Comparison of ENCODE assay signal across 8 cellular contexts in genomic region chr16:30921748-30922419, GRCh38. TPM values are rescaled to one million over a fixed set of nuclear protein-coding genes. Genes with fewer than 3 reads are reported as not detected.
DNase-seq lines count a peak whose midpoint lies in the region; ATAC-seq, FAIRE-seq and TF ChIP-seq lines count a peak whose summit lies in the region.

No MANE protein-coding gene starts in this region.

- H3K36me3 Mint-ChIP-seq in endodermal cell (ENCODE audit: low read depth), result peaks cover 7% of the 10 kb centered on the region

- peak overlapping the region; percentile 92 for H3K4me3 Mint-ChIP-seq in endodermal cell

- ATAC-seq in GM19397 (IDR thresholded peaks at IDR 0.05; ENCODE audit: unreplicated experiment), result no peak

- H3K4me1 ChIP-seq in ES-I3 (ENCODE audit: insufficient read depth, low read length) (no peaks in the 10 kb centered on the region; the same call in 1 of the 2 replicates), endodermal cell (ENCODE audit: control insufficient read depth, insufficient read depth, low read length) (no peaks in the 10 kb centered on the region), mesodermal cell (ENCODE audit: control insufficient read depth, insufficient read depth, low read length, poor library complexity, severe bottlenecking) (peaks cover 11% of the 10 kb centered on the region)

- peak; percentile 96 for TF ChIP-seq CTCF in endodermal cell (conservative IDR thresholded peaks at IDR 0.05)

- H3K9me3 ChIP-seq in ES-I3 (ENCODE audit: control insufficient read depth, insufficient read depth, low read length) (no peaks in the 10 kb centered on the region), endodermal cell (ENCODE audit: control insufficient read depth, low read length) (no peaks in the 10 kb centered on the region), mesodermal cell (ENCODE audit: control insufficient read depth, low read length) (no peaks in the 10 kb centered on the region)

- peak overlapping the region; percentile 100 for H3K27ac Mint-ChIP-seq in endodermal cell

- H3K36me3 ChIP-seq in ES-I3 (ENCODE audit: insufficient read depth, low read length) (no peaks in the 10 kb centered on the region), endodermal cell (ENCODE audit: control insufficient read depth, insufficient read depth, low read length) (peaks cover 4% of the 10 kb centered on the region), mesodermal cell (ENCODE audit: control insufficient read depth, insufficient read depth, low read length) (peaks cover 14% of the 10 kb centered on the region)

- H3K4me1 Mint-ChIP-seq in endodermal cell, result peaks cover 15% of the 10 kb centered on the region

- WGBS in endodermal cell (ENCODE audit: insufficient coverage in 1 of 2, insufficient read length in 1 of 2), 2 experiments, result 0 to 1% methylated on average over 30 to 37 of the region's 37 CpGs
- WGBS in mesodermal cell (ENCODE audit: insufficient coverage in 2 of 2), 2 experiments, result 0 to 1% methylated on average over 30 to 35 of the region's 37 CpGs

- DNase-seq in HTR-8/SVneo (ENCODE audit: insufficient read length, low spot score) (peak; percentile 80), NOMO-1 (lab: John Stamatoyannopoulos, UW; ENCODE audit: unreplicated experiment in 2 of 2) (peak; percentile 82 to 83), endodermal cell (peak; percentile 99)
- peak; percentile 69 for DNase-seq in activated CD8-positive, alpha-beta memory T cell treated with anti-CD3 and anti-CD28 coated beads, Interleukin-2, amount 50 U/mL, for 24 hours (ENCODE audit: extremely low read depth)
- DNase-seq in stimulated activated CD8-positive, alpha-beta memory T cell treated with anti-CD3 and anti-CD28 coated beads, Interleukin-12 subunit alpha, Interleukin-12 subunit beta, amount 100 ng/mL, for 4 hours (ENCODE audit: low read depth), result peak; percentile 72

- peak overlapping the region; percentile 85 for H3K9ac ChIP-seq in ES-I3 (ENCODE audit: low read depth, low read length)
- peak overlapping the region; percentile 97 for H3K9ac ChIP-seq in endodermal cell (ENCODE audit: extremely low read depth, low read length, poor library complexity, severe bottlenecking)

- no peaks in the 10 kb centered on the region for H3K9me3 Mint-ChIP-seq in endodermal cell

- H3K27ac ChIP-seq in endodermal cell (ENCODE audit: low read depth, low read length) (peak overlapping the region; percentile 92), mesodermal cell (ENCODE audit: low read depth, low read length, severe bottlenecking) (peak overlapping the region; percentile 99)

- no peaks in the 10 kb centered on the region for H3K27me3 Mint-ChIP-seq in endodermal cell (ENCODE audit: insufficient read depth)

- H3K4me3 ChIP-seq in endodermal cell (ENCODE audit: low read length) (peak overlapping the region; percentile 93), mesodermal cell (ENCODE audit: extremely low read depth, insufficient read depth, low read length, poor library complexity, severe bottlenecking) (peak overlapping the region; percentile 80)

- no peaks in the 10 kb centered on the region for H3K27me3 ChIP-seq in endodermal cell (ENCODE audit: control insufficient read depth, insufficient read depth, low read length, poor library complexity, severe bottlenecking)

- peak; percentile 93 for FAIRE-seq in HTR-8/SVneo (lab: Jason Lieb, UNC)

RNA-seq across cellular contexts. Expression of gene FBXL19, which starts 1.5 kb away (rescaled TPM):
- total RNA-seq in endodermal cell, result 10 to 100 TPM; 74.0 to 84.3 TPM
- polyA plus RNA-seq in endodermal cell (2013, experiment 1 of 2), result 49.4 TPM
- polyA plus RNA-seq in endodermal cell (2013, experiment 2 of 2), result 46.5 TPM
- 46.4 TPM for polyA plus RNA-seq in mesodermal cell (2013, experiment 1 of 2)
- polyA plus RNA-seq in mesodermal cell (2013, experiment 2 of 2), result 39.9 TPM

RNA-seq across cellular contexts. Expression of gene CTF1, which starts 25.5 kb away (rescaled TPM):
- total RNA-seq in endodermal cell, result 1 to 10 TPM; 3.1 to 3.3 TPM
- polyA plus RNA-seq in endodermal cell (2013, experiment 1 of 2), result 3.8 TPM
- 2.8 TPM for polyA plus RNA-seq in endodermal cell (2013, experiment 2 of 2)
- polyA plus RNA-seq in mesodermal cell (2013, experiment 1 of 2), result 5.8 TPM
- 5.4 TPM for polyA plus RNA-seq in mesodermal cell (2013, experiment 2 of 2)

RNA-seq across cellular contexts. Expression of gene ORAI3, which starts 27.0 kb away (rescaled TPM):
- 10 to 100 TPM; 16.9 to 17.7 TPM for total RNA-seq in endodermal cell
- 9.2 TPM for polyA plus RNA-seq in endodermal cell (2013, experiment 1 of 2)
- polyA plus RNA-seq in endodermal cell (2013, experiment 2 of 2), result 10.4 TPM
- 32.5 TPM for polyA plus RNA-seq in mesodermal cell (2013, experiment 1 of 2)
- 27.7 TPM for polyA plus RNA-seq in mesodermal cell (2013, experiment 2 of 2)

RNA-seq across cellular contexts. Expression of gene BCL7C, which starts 28.0 kb away (rescaled TPM):
- total RNA-seq in endodermal cell, result 10 to 100 TPM; 64.7 to 67.6 TPM
- 39.4 TPM for polyA plus RNA-seq in endodermal cell (2013, experiment 1 of 2)
- 41.9 TPM for polyA plus RNA-seq in endodermal cell (2013, experiment 2 of 2)
- polyA plus RNA-seq in mesodermal cell (2013, experiment 1 of 2), result 40.1 TPM
- 34.2 TPM for polyA plus RNA-seq in mesodermal cell (2013, experiment 2 of 2)

RNA-seq across cellular contexts. Expression of gene SETD1A, which starts 35.7 kb away (rescaled TPM):
- 10 to 100 TPM; 23.8 to 25.0 TPM for total RNA-seq in endodermal cell
- 21.0 TPM for polyA plus RNA-seq in endodermal cell (2013, experiment 1 of 2)
- 18.2 TPM for polyA plus RNA-seq in endodermal cell (2013, experiment 2 of 2)
- 15.9 TPM for polyA plus RNA-seq in mesodermal cell (2013, experiment 1 of 2)
- polyA plus RNA-seq in mesodermal cell (2013, experiment 2 of 2), result 13.6 TPM
